ENCODE assay signal across 14 cellular contexts in the genomic region with DNA sequence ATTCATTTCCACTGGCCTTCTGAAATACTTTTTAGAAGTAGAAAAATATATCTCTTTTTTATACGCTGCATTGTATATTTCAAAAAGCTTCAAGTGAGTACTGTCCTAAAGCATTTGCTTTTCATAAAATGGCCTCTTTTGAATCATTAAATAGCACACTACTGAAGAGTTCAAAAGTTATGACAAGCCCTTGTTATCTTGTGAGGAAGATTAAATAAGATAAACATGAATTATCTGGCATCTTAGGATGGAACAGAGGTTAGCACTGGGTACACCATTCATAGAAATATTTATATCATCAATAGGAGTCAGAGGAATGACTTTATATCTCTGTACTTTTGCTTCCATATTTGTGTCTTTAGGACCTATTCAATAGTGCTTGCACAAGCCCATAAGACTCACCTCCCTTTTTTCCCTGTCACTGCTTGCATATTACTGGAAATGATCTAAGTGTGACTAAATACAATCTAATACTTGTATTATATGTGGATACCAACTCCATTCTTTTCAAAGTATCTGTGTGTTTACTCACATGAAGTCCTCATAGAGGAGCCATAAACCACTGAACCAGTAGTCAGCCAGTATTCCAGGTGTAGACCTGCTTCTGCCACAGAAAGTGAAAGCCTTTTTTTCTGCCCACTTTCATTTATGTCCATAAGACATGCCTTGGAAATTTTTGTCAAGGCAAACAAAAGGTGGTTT.
DNase-seq lines count a peak whose midpoint lies in the region; ATAC-seq and TF ChIP-seq lines count a peak whose summit lies in the region.
"Had no signal": no experiment of that assay in that cellular context is flagged by ENCODE, and none has a peak within 500 bp of the region (broad histone marks: within the 10 kb centered on the region; RNA-seq: fewer than 3 reads in every experiment).

No MANE protein-coding gene starts in this region.

- H3K27ac ChIP-seq in heart right ventricle (peak overlapping the region in 9 of 10 donors; percentile 61 to 91 (median 86)), epithelial cell of prostate (peak overlapping the region; percentile 57), vagina (peak overlapping the region; percentile 94)
- H3K27ac ChIP-seq: neural progenitor cell had no signal

- H3K27ac Mint-ChIP-seq in osteocyte (ENCODE audit: unreplicated experiment) (peak overlapping the region; percentile 99), progenitor cell of endocrine pancreas (no peak overlapping the region)
- H3K27ac Mint-ChIP-seq: stimulated activated naive CD8-positive, alpha-beta T cell treated with anti-CD3 and anti-CD28 coated beads, Interleukin-15, Interleukin-2, amounts not matched to agents 100 ng/mL and 50 ng/mL, for 24 hours had no signal

- H3K36me3 Mint-ChIP-seq in osteocyte (ENCODE audit: unreplicated experiment): peaks cover 26% of the 10 kb centered on the region
- H3K36me3 Mint-ChIP-seq in progenitor cell of endocrine pancreas (ENCODE audit: insufficient read depth): no peaks in the 10 kb centered on the region
- H3K36me3 Mint-ChIP-seq: neural progenitor cell had no signal

- H3K4me1 ChIP-seq in heart right ventricle: peaks cover 0 to 30% (median 16%) of the 10 kb centered on the region in 9 donors
- peaks cover 8% of the 10 kb centered on the region for H3K4me1 ChIP-seq in vagina

- H3K27me3 Mint-ChIP-seq in osteocyte (ENCODE audit: unreplicated experiment) (no peaks in the 10 kb centered on the region), progenitor cell of endocrine pancreas (no peaks in the 10 kb centered on the region)
- H3K27me3 Mint-ChIP-seq: stimulated activated naive CD8-positive, alpha-beta T cell treated with anti-CD3 and anti-CD28 coated beads, Interleukin-15, Interleukin-2, amounts not matched to agents 100 ng/mL and 50 ng/mL, for 24 hours had no signal

- H3K4me1 Mint-ChIP-seq in osteocyte (ENCODE audit: unreplicated experiment): peaks cover 27% of the 10 kb centered on the region
- H3K4me1 Mint-ChIP-seq in progenitor cell of endocrine pancreas (ENCODE audit: low read depth): peaks cover 35% of the 10 kb centered on the region

- intact Hi-C loops in heart right ventricle (cut with DNase I): loop anchor here in 4 of 10 donors (5.0 to 10.0 kb wide), 3 partner anchors 36 to 249 kb away; no protein-coding TSS in a partner anchor
- intact Hi-C loops in left cardiac atrium (cut with DNase I): loop anchor here in 1 of 2 donors (10.0 kb wide), 1 partner anchor 249 kb away; no protein-coding TSS in a partner anchor
- intact Hi-C loops in vagina (cut with DNase I): loop anchor here (10.0 kb wide), 1 partner anchor 249 kb away; no protein-coding TSS in a partner anchor

- no peaks in the 10 kb centered on the region for H3K9me3 Mint-ChIP-seq in osteocyte (ENCODE audit: unreplicated experiment)
- no peaks in the 10 kb centered on the region for H3K9me3 Mint-ChIP-seq in progenitor cell of endocrine pancreas (ENCODE audit: low read depth)
- H3K9me3 Mint-ChIP-seq: neural progenitor cell; stimulated activated naive CD8-positive, alpha-beta T cell treated with anti-CD3 and anti-CD28 coated beads, Interleukin-15, Interleukin-2, amounts not matched to agents 100 ng/mL and 50 ng/mL, for 24 hours had no signal

- no peak for DNase-seq in heart right ventricle
- DNase-seq in left cardiac atrium: no peak
- peak; percentile 60 for DNase-seq in epithelial cell of prostate (ENCODE audit: low read depth, low spot score)
- no peak for DNase-seq in osteocyte (ENCODE audit: extremely low spot score, unreplicated experiment)
- DNase-seq in vagina (ENCODE audit: extremely low spot score in 2 of 2): no peak
- no peak for DNase-seq in progenitor cell of endocrine pancreas (ENCODE audit: low spot score, unreplicated experiment)
- DNase-seq in activated naive CD4-positive, alpha-beta T cell treated with Interleukin-2 at 50 U/mL for 16 hours: no peak
- DNase-seq: ACHN; anterior cingulate cortex; stimulated activated CD4-positive, alpha-beta T cell treated with anti-CD3 and anti-CD28 coated beads, Interleukin-4, amount 100 ng/mL, for 1 hour had no signal

- no peak for TF ChIP-seq CTCF in heart right ventricle (IDR thresholded peaks at IDR 0.05)
- no peak for TF ChIP-seq CTCF in osteocyte (IDR thresholded peaks at IDR 0.05)
- TF ChIP-seq CTCF in vagina (IDR thresholded peaks at IDR 0.05): no peak
- no peak for TF ChIP-seq CTCF in progenitor cell of endocrine pancreas (IDR thresholded peaks at IDR 0.05; ENCODE audit: unreplicated experiment)

- H3K36me3 ChIP-seq in heart right ventricle (no peaks in the 10 kb centered on the region), vagina (no peaks in the 10 kb centered on the region)
- H3K36me3 ChIP-seq: neural progenitor cell had no signal

- no peak for ATAC-seq in heart right ventricle
- ATAC-seq in left cardiac atrium: no peak
- ATAC-seq in GM18907 (IDR thresholded peaks at IDR 0.05; ENCODE audit: unreplicated experiment): no peak
- ATAC-seq: K562 had no signal

- H3K4me3 Mint-ChIP-seq in osteocyte (ENCODE audit: unreplicated experiment): peak overlapping the region; percentile 97
- H3K4me3 Mint-ChIP-seq in progenitor cell of endocrine pancreas (ENCODE audit: low read depth): no peak overlapping the region
- H3K4me3 Mint-ChIP-seq: neural progenitor cell; stimulated activated naive CD8-positive, alpha-beta T cell treated with anti-CD3 and anti-CD28 coated beads, Interleukin-15, Interleukin-2, amounts not matched to agents 100 ng/mL and 50 ng/mL, for 24 hours had no signal

- H3K9me3 ChIP-seq in heart right ventricle (no peaks in the 10 kb centered on the region), vagina (no peaks in the 10 kb centered on the region)

- H3K27me3 ChIP-seq in heart right ventricle: no peaks in the 10 kb centered on the region
- H3K27me3 ChIP-seq in vagina: no peaks in the 10 kb centered on the region
- H3K27me3 ChIP-seq: neural progenitor cell had no signal

- H3K4me3 ChIP-seq in heart right ventricle (no peak overlapping the region), vagina (no peak overlapping the region)
- H3K4me3 ChIP-seq: K562, neural progenitor cell had no signal

- WGBS in heart right ventricle, 2 donors: 97 to 100% methylated on average over 1 of the region's 1 CpG

- no peak for TF ChIP-seq POLR2A in vagina (IDR thresholded peaks at IDR 0.05)
